19 cellular contexts compared by ENCODE assay signal in the genomic region with DNA sequence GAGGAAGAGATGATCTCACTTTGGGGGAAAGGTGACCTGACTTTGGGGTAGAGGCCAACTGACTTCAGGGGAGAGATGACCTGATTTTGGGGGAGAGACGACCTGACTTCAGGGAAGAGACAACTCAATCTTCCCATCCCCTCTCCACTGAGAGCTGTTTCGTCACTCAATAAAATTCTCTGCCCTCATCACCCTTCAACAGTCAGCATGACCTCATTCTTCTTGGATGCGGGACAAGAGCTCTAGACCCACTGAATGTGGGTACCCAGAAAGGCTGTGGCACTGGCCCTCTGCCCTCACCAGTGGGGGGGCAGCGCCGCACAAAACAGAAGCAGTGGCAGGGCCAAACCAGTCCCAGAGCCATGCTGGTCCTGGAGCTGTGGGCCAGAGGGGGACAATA. TPM values are rescaled to one million over a fixed set of nuclear protein-coding genes. Genes with fewer than 3 reads are reported as not detected.
"Had no signal": no experiment of that assay in that cellular context is flagged by ENCODE, and none has a peak within 500 bp of the region (broad histone marks: within the 10 kb centered on the region; RNA-seq: fewer than 3 reads in every experiment).

No MANE protein-coding gene starts in this region.

- H3K27me3 ChIP-seq: ascending aorta, cardiac muscle cell, colonic mucosa, gastrocnemius medialis had no signal

- H3K4me3 ChIP-seq: ascending aorta, cardiac muscle cell, colonic mucosa, gastrocnemius medialis had no signal

- H3K4me1 ChIP-seq: ascending aorta, colonic mucosa, gastrocnemius medialis had no signal

- DNase-seq: activated CD4-positive, alpha-beta memory T cell treated with anti-CD3 and anti-CD28 coated beads, Interleukin-2, amount 10 ng/mL, durations not matched to agents 7 days and 5 days; activated CD4-positive, CD25-positive, alpha-beta regulatory T cell treated with anti-CD3 and anti-CD28 coated beads, Interleukin-2, amount 50 U/mL, for 72 hours; activated CD8-positive, alpha-beta memory T cell treated with anti-CD3 and anti-CD28 coated beads, Interleukin-2, amount 50 U/mL, for 48 hours; activated naive CD4-positive, alpha-beta T cell; activated naive CD8-positive, alpha-beta T cell treated with anti-CD3 and anti-CD28 coated beads, Interleukin-2, amount 50 U/mL, for 24 hours; colonic mucosa; effector CD4-positive, alpha-beta T cell; gastrocnemius medialis; kidney; left ventricle myocardium superior; nucleus accumbens; small intestine had no signal

- H3K4me1 Mint-ChIP-seq: activated CD4-positive, alpha-beta memory T cell treated with anti-CD3 and anti-CD28 coated beads, Interleukin-2, amount 10 ng/mL, durations not matched to agents 7 days and 5 days had no signal

- H3K27me3 Mint-ChIP-seq: activated CD4-positive, alpha-beta memory T cell treated with anti-CD3 and anti-CD28 coated beads, Interleukin-2, amount 10 ng/mL, durations not matched to agents 7 days and 5 days; activated naive CD8-positive, alpha-beta T cell treated with anti-CD3 and anti-CD28 coated beads, Interleukin-2, amount 50 U/mL, for 24 hours; progenitor cell of endocrine pancreas had no signal

- ATAC-seq: activated naive CD8-positive, alpha-beta T cell treated with anti-CD3 and anti-CD28 coated beads, Interleukin-2, amount 50 U/mL, for 24 hours; gastrocnemius medialis; left ventricle myocardium superior; right cardiac atrium had no signal

- H3K27ac Mint-ChIP-seq: activated CD4-positive, alpha-beta memory T cell treated with anti-CD3 and anti-CD28 coated beads, Interleukin-2, amount 10 ng/mL, durations not matched to agents 7 days and 5 days; activated naive CD8-positive, alpha-beta T cell treated with anti-CD3 and anti-CD28 coated beads, Interleukin-2, amount 50 U/mL, for 24 hours; progenitor cell of endocrine pancreas; T-helper 2 cell treated with Interferon-gamma antibody and Interleukin-4, amounts not matched to agents 5 μg/mL and 100 μg/mL, for 36 hours had no signal

- H3K36me3 ChIP-seq: ascending aorta, cardiac muscle cell, colonic mucosa, gastrocnemius medialis had no signal

- H3K27ac ChIP-seq: ascending aorta, cardiac muscle cell, colonic mucosa, gastrocnemius medialis had no signal

- H3K4me3 Mint-ChIP-seq: activated CD4-positive, alpha-beta memory T cell treated with anti-CD3 and anti-CD28 coated beads, Interleukin-2, amount 10 ng/mL, durations not matched to agents 7 days and 5 days; activated naive CD8-positive, alpha-beta T cell treated with anti-CD3 and anti-CD28 coated beads, Interleukin-2, amount 50 U/mL, for 24 hours; T-helper 2 cell treated with Interferon-gamma antibody and Interleukin-4, amounts not matched to agents 5 μg/mL and 100 μg/mL, for 36 hours had no signal

- H3K9me3 ChIP-seq: ascending aorta, colonic mucosa, gastrocnemius medialis had no signal

RNA-seq across cellular contexts. Expression of a gene that starts 34.6 kb away (rescaled TPM):
- total RNA-seq: activated CD4-positive, alpha-beta memory T cell treated with anti-CD3 and anti-CD28 coated beads, Interleukin-2, amount 10 ng/mL, durations not matched to agents 7 days and 5 days; ascending aorta; cardiac muscle cell; colonic mucosa; fibroblast of lung; gastrocnemius medialis; kidney; left ventricle myocardium superior; progenitor cell of endocrine pancreas; right cardiac atrium had no signal
- polyA plus RNA-seq: cardiac muscle cell, fibroblast of lung, right cardiac atrium, small intestine, thymus had no signal
